In the genomic region with DNA sequence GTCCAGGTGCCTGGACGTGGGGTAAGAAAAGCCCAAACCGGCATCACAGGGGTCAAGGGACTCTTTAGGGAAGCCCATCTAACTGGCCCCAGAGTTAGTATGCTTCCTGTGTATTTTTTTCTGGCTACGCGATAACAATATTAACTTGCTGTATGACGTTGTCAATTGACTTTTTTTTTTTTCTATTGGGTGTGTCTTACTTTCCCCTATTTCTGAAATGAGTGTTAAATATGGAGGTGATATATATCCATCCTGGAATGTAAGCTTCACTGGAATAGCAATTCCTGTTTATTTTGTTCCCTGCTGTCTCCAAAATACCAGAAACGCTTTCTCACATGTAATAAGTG, we compare ENCODE assay signal across 8 cellular contexts. TPM values are rescaled to one million over a fixed set of nuclear protein-coding genes. Genes with fewer than 3 reads are reported as not detected.
DNase-seq lines count a peak whose midpoint lies in the region; ATAC-seq lines count a peak whose summit lies in the region.

No MANE protein-coding gene starts in this region.

- H3K27ac Mint-ChIP-seq in activated CD4-positive, alpha-beta memory T cell treated with anti-CD3 and anti-CD28 coated beads for 36 hours = no peak overlapping the region
- H3K27ac Mint-ChIP-seq in stimulated activated effector memory CD8-positive, alpha-beta T cell treated with anti-CD3 and anti-CD28 coated beads, Interleukin-12 subunit alpha, Interleukin-12 subunit beta, amount 100 ng/mL, for 72 hours = no peak overlapping the region

- H3K9me3 ChIP-seq in iPS-18c (ENCODE audit: control insufficient read depth, insufficient read depth, low read length) = no peaks in the 10 kb centered on the region

- H3K4me3 ChIP-seq in iPS-18c (ENCODE audit: insufficient read depth, low read depth, low read length) = peak overlapping the region; percentile 85

- POLR2A ChIA-PET in activated CD4-positive, alpha-beta memory T cell treated with anti-CD3 and anti-CD28 coated beads for 36 hours (lab: Charles Lee) = no interaction called here

- intact Hi-C loops in activated CD4-positive, alpha-beta memory T cell treated with anti-CD3 and anti-CD28 coated beads for 36 hours (cut with micrococcal nuclease) = no loop called here

- no peaks in the 10 kb centered on the region for H3K9me3 Mint-ChIP-seq in activated CD4-positive, alpha-beta memory T cell treated with anti-CD3 and anti-CD28 coated beads for 36 hours
- H3K9me3 Mint-ChIP-seq in stimulated activated effector memory CD8-positive, alpha-beta T cell treated with anti-CD3 and anti-CD28 coated beads, Interleukin-12 subunit alpha, Interleukin-12 subunit beta, amount 100 ng/mL, for 72 hours = peaks cover 3% of the 10 kb centered on the region

- CTCF ChIA-PET in activated CD4-positive, alpha-beta memory T cell treated with anti-CD3 and anti-CD28 coated beads for 36 hours (lab: Charles Lee) = interaction anchor here (0.7 to 0.9 kb wide), 2 partner anchors 21 to 436 kb away, joined by 3 to 4 read pairs; no protein-coding TSS in a partner anchor

- no peak for DNase-seq in activated CD4-positive, alpha-beta memory T cell treated with anti-CD3 and anti-CD28 coated beads for 36 hours
- DNase-seq in stimulated activated effector memory CD8-positive, alpha-beta T cell treated with anti-CD3 and anti-CD28 coated beads, Interleukin-12 subunit alpha, Interleukin-12 subunit beta, amount 100 ng/mL, for 72 hours (ENCODE audit: low spot score in 2 of 2) = no peak
- DNase-seq in AG08396 (ENCODE audit: low spot score) (no peak), hypothalamus (lab: John Stamatoyannopoulos, UW) (no peak)
- no peak for DNase-seq in effector CD8-positive, alpha-beta T cell (lab: John Stamatoyannopoulos, UW)

- H3K27me3 Mint-ChIP-seq in activated CD4-positive, alpha-beta memory T cell treated with anti-CD3 and anti-CD28 coated beads for 36 hours = peaks cover 31% of the 10 kb centered on the region

- ATAC-seq in HG02623 (IDR thresholded peaks at IDR 0.05; ENCODE audit: unreplicated experiment) (peak; percentile 7), GM18868 (IDR thresholded peaks at IDR 0.05; ENCODE audit: unreplicated experiment) (no peak)
- no peak for ATAC-seq in stimulated activated effector memory CD8-positive, alpha-beta T cell treated with anti-CD3 and anti-CD28 coated beads, Interleukin-12 subunit alpha, Interleukin-12 subunit beta, amount 100 ng/mL, for 72 hours

- peaks cover 4% of the 10 kb centered on the region for H3K4me1 Mint-ChIP-seq in activated CD4-positive, alpha-beta memory T cell treated with anti-CD3 and anti-CD28 coated beads for 36 hours (ENCODE audit: low read depth)
- no peaks in the 10 kb centered on the region for H3K4me1 Mint-ChIP-seq in stimulated activated effector memory CD8-positive, alpha-beta T cell treated with anti-CD3 and anti-CD28 coated beads, Interleukin-12 subunit alpha, Interleukin-12 subunit beta, amount 100 ng/mL, for 72 hours

- H3K36me3 Mint-ChIP-seq in activated CD4-positive, alpha-beta memory T cell treated with anti-CD3 and anti-CD28 coated beads for 36 hours = no peaks in the 10 kb centered on the region
- no peaks in the 10 kb centered on the region for H3K36me3 Mint-ChIP-seq in stimulated activated effector memory CD8-positive, alpha-beta T cell treated with anti-CD3 and anti-CD28 coated beads, Interleukin-12 subunit alpha, Interleukin-12 subunit beta, amount 100 ng/mL, for 72 hours

- peak overlapping the region; percentile 6 for H3K4me3 Mint-ChIP-seq in activated CD4-positive, alpha-beta memory T cell treated with anti-CD3 and anti-CD28 coated beads for 36 hours
- H3K4me3 Mint-ChIP-seq in stimulated activated effector memory CD8-positive, alpha-beta T cell treated with anti-CD3 and anti-CD28 coated beads, Interleukin-12 subunit alpha, Interleukin-12 subunit beta, amount 100 ng/mL, for 72 hours = peak overlapping the region; percentile 27

RNA-seq across cellular contexts. Expression of a gene that starts 0.6 kb away (rescaled TPM):
- total RNA-seq in activated CD4-positive, alpha-beta memory T cell treated with anti-CD3 and anti-CD28 coated beads for 36 hours = not detected
